Comparison of ENCODE assay signal across 9 cellular contexts in genomic region chr2:9037176-9037575, GRCh38.
"Had no signal": no experiment of that assay in that cellular context is flagged by ENCODE, and none has a peak within 500 bp of the region (broad histone marks: within the 10 kb centered on the region; RNA-seq: fewer than 3 reads in every experiment).

No MANE protein-coding gene starts in this region.

- H3K36me3 ChIP-seq: HAP-1 had no signal

- H3K4me1 ChIP-seq: HAP-1 had no signal

- DNase-seq: GOT3, H7, HFFc6, KG1 had no signal

- ATAC-seq: HCT116, HepG2, K562 had no signal

- H3K9me3 ChIP-seq: HAP-1 had no signal

- FAIRE-seq: HepG2, K562 had no signal

- H3K4me3 ChIP-seq: HAP-1, K562 had no signal

- H3K27ac ChIP-seq: HL-60 had no signal
